18 cellular contexts compared by ENCODE assay signal in genomic region chr2:148458171-148458570, GRCh38.
A peak's percentile ranks its signal among the peaks of the same experiment; 100 is the strongest.
DNase-seq lines count a peak whose midpoint lies in the region; ATAC-seq and TF ChIP-seq lines count a peak whose summit lies in the region.
"Had no signal": no experiment of that assay in that cellular context is flagged by ENCODE, and none has a peak within 500 bp of the region (broad histone marks: within the 10 kb centered on the region; RNA-seq: fewer than 3 reads in every experiment).

No MANE protein-coding gene starts in this region.

- WGBS in mammary epithelial cell (ENCODE audit: low coverage, missing lambda C conversion rate) = 93% methylated on average over 2 of the region's 2 CpGs
- WGBS in trophoblast cell (ENCODE audit: extremely low coverage, insufficient coverage, insufficient read length) = no CpG with 5 or more reads among the region's 2 CpGs

- H3K36me3 Mint-ChIP-seq in T-helper 17 cell (ENCODE audit: low read depth) = peaks cover 2% of the 10 kb centered on the region
- H3K36me3 Mint-ChIP-seq: CD14-positive monocyte had no signal

- H3K4me1 ChIP-seq in mammary epithelial cell (ENCODE audit: insufficient read depth, low read length) (no peaks in the 10 kb centered on the region), trophoblast cell (ENCODE audit: control insufficient read depth in 1 of 2, insufficient read depth in 2 of 2, low read length in 2 of 2) (no peaks in the 10 kb centered on the region)
- H3K4me1 ChIP-seq: BE2C, BLaER1, Caco-2 had no signal

- no peaks in the 10 kb centered on the region for H3K79me1 ChIP-seq in trophoblast cell (ENCODE audit: low read length)

- H3K23ac ChIP-seq in trophoblast cell (ENCODE audit: low read length) = no peak overlapping the region

- in situ Hi-C loops in mammary epithelial cell (cut with MboI; ENCODE audit: low sequenced_read_pairs in 2 of 2) = no loop called here

- no peak for ATAC-seq in T-helper 17 cell

- H3K36me3 ChIP-seq in mammary epithelial cell (ENCODE audit: insufficient read depth, low read length) (peaks cover 2% of the 10 kb centered on the region), trophoblast cell (ENCODE audit: control insufficient read depth in 1 of 2, insufficient read depth in 2 of 2, low read length in 2 of 2) (no peaks in the 10 kb centered on the region)
- H3K36me3 ChIP-seq: BE2C, BLaER1 had no signal

- CTCF ChIA-PET in mammary epithelial cell (lab: Charles Lee; ENCODE audit: low non-redundant PET) = no interaction called here

- TF ChIP-seq CTCF in mammary epithelial cell (conservative IDR thresholded peaks at IDR 0.05 in 1 of 2, IDR thresholded peaks at IDR 0.05 in 1 of 2; ENCODE audit: extremely low read depth in 1 of 2, insufficient read depth in 1 of 2, low read depth in 1 of 2, low read length in 2 of 2) = no peak

- intact Hi-C loops in mammary epithelial cell (cut with micrococcal nuclease) = no loop called here

- H2BK12ac ChIP-seq in trophoblast cell (ENCODE audit: low read length) = no peak overlapping the region

- H2AK5ac ChIP-seq in trophoblast cell (ENCODE audit: low read length) = no peak overlapping the region

- peaks cover 5% of the 10 kb centered on the region for H3K4me1 Mint-ChIP-seq in T-helper 17 cell
- H3K4me1 Mint-ChIP-seq: CD14-positive monocyte; CD4-positive, alpha-beta memory T cell; CD8-positive, alpha-beta memory T cell had no signal

- DNase-seq in T-helper 17 cell = no peak
- no peak for DNase-seq in mammary epithelial cell
- peak; percentile 70 to 93 for DNase-seq in trophoblast cell
- DNase-seq in COLO829 (ENCODE audit: low spot score) = no peak
- no peak for DNase-seq in stimulated activated CD4-positive, alpha-beta T cell treated with anti-CD3 and anti-CD28 coated beads, Interleukin-4, amount 100 ng/mL, for 1 hour
- DNase-seq: 8988T; ACHN; BE2C; C1 segment of cervical spinal cord; Caco-2; Calu3; CD4-positive, alpha-beta memory T cell; CD4-positive, CD25-positive, alpha-beta regulatory T cell; CD8-positive, alpha-beta memory T cell; DMS79 treated with DMSO at 0.1 percent for 48 hours; GF-D8 had no signal

- H3K27me3 Mint-ChIP-seq in T-helper 17 cell = no peaks in the 10 kb centered on the region
- H3K27me3 Mint-ChIP-seq: CD4-positive, alpha-beta memory T cell; CD4-positive, CD25-positive, alpha-beta regulatory T cell; CD8-positive, alpha-beta memory T cell had no signal

- no peaks in the 10 kb centered on the region for H3K9me3 ChIP-seq in T-helper 17 cell (ENCODE audit: control insufficient read depth, low read length, poor library complexity, severe bottlenecking)
- no peaks in the 10 kb centered on the region for H3K9me3 ChIP-seq in mammary epithelial cell (replicated peaks; ENCODE audit: insufficient read depth, low read length)
- no peaks in the 10 kb centered on the region for H3K9me3 ChIP-seq in trophoblast cell (ENCODE audit: insufficient read depth, low read depth, low read length)
- H3K9me3 ChIP-seq: BE2C, BLaER1, Caco-2 had no signal

- H3K14ac ChIP-seq in trophoblast cell (ENCODE audit: low read length) = no peak overlapping the region

- H3K79me2 ChIP-seq in mammary epithelial cell (ENCODE audit: insufficient read depth, low read length) (no peaks in the 10 kb centered on the region), trophoblast cell (ENCODE audit: control insufficient read depth, insufficient read depth, low read length, poor library complexity) (no peaks in the 10 kb centered on the region)

- peak overlapping the region; percentile 56 for H3K27ac Mint-ChIP-seq in T-helper 17 cell
- H3K27ac Mint-ChIP-seq: CD14-positive monocyte; CD4-positive, alpha-beta memory T cell; CD4-positive, CD25-positive, alpha-beta regulatory T cell; CD8-positive, alpha-beta memory T cell had no signal

- H3K4me2 ChIP-seq in mammary epithelial cell (ENCODE audit: insufficient read depth, low read depth, low read length) = no peak overlapping the region
- H3K4me2 ChIP-seq in trophoblast cell (ENCODE audit: low read length) = no peak overlapping the region
- H3K4me2 ChIP-seq: BLaER1 had no signal

- H2AFZ ChIP-seq in mammary epithelial cell (ENCODE audit: low read depth, low read length) = no peak overlapping the region
- no peak overlapping the region for H2AFZ ChIP-seq in trophoblast cell (ENCODE audit: insufficient read depth, low read length, poor library complexity)

- BruUV-seq in mammary epithelial cell (replicated peaks; lab: Mats Ljungman, UMichigan) = TSS peak; percentile 55

- H4K12ac ChIP-seq in trophoblast cell (ENCODE audit: low read depth, low read length) = no peak overlapping the region

- no peak overlapping the region for H4K91ac ChIP-seq in trophoblast cell (ENCODE audit: low read depth, low read length)

- H3K9ac ChIP-seq in mammary epithelial cell (ENCODE audit: insufficient read depth, low read length) (no peak overlapping the region), trophoblast cell (ENCODE audit: low read length) (no peak overlapping the region)
- H3K9ac ChIP-seq: BLaER1 had no signal

- no peak overlapping the region for H3K27ac ChIP-seq in mammary epithelial cell (ENCODE audit: insufficient read depth, low read depth, low read length)
- H3K27ac ChIP-seq in trophoblast cell (ENCODE audit: low read depth, low read length) = no peak overlapping the region
- H3K27ac ChIP-seq: BLaER1 had no signal

- no peak overlapping the region for H2BK5ac ChIP-seq in trophoblast cell (ENCODE audit: low read depth, low read length, poor library complexity)

- H3K27me3 ChIP-seq in mammary epithelial cell (ENCODE audit: insufficient read depth, low read length) (no peaks in the 10 kb centered on the region), trophoblast cell (ENCODE audit: insufficient read depth, low read length) (no peaks in the 10 kb centered on the region)
- H3K27me3 ChIP-seq: BE2C, BLaER1 had no signal

- no peak overlapping the region for H3K4me3 Mint-ChIP-seq in T-helper 17 cell
- H3K4me3 Mint-ChIP-seq: CD14-positive monocyte; CD4-positive, alpha-beta memory T cell; CD4-positive, CD25-positive, alpha-beta regulatory T cell; CD8-positive, alpha-beta memory T cell had no signal

- H3K4me3 ChIP-seq in mammary epithelial cell (replicated peaks in 1 of 3; ENCODE audit: insufficient read depth in 1 of 3, low read depth in 2 of 3, low read length in 3 of 3) (no peak overlapping the region), trophoblast cell (ENCODE audit: low read depth, low read length) (no peak overlapping the region)
- H3K4me3 ChIP-seq: BLaER1 had no signal

- no peak overlapping the region for H4K8ac ChIP-seq in trophoblast cell (ENCODE audit: low read depth, low read length)

- H3K4ac ChIP-seq in trophoblast cell (ENCODE audit: low read depth, low read length) = no peak overlapping the region

- no peaks in the 10 kb centered on the region for H4K20me1 ChIP-seq in mammary epithelial cell (ENCODE audit: insufficient read depth, low read length)
- H4K20me1 ChIP-seq: BLaER1 had no signal

- H3K18ac ChIP-seq in trophoblast cell (ENCODE audit: low read length) = no peak overlapping the region

- no peak overlapping the region for H2BK120ac ChIP-seq in trophoblast cell (ENCODE audit: insufficient read depth, low read length, poor library complexity)

- dilution Hi-C loops in mammary epithelial cell (cut with HindIII; ENCODE audit: low sequenced_read_pairs) = no loop called here

Comparison
In these comparisons a context has a peak if more than half of its experiments do, and no peak if none do; other contexts are left out.
1. DNase-seq: peak in trophoblast cell (2 of 2); none in T-helper 17 cell (0 of 3), mammary epithelial cell (single experiment), COLO829 (single experiment) and stimulated activated CD4-positive, alpha-beta T cell treated with anti-CD3 and anti-CD28 coated beads, Interleukin-4, amount 100 ng/mL, for 1 hour (single experiment).